ENCODE assay signal across 18 cellular contexts in genomic region chr5:7372399-7372798, GRCh38. TPM values are rescaled to one million over a fixed set of nuclear protein-coding genes. Genes with fewer than 3 reads are reported as not detected.
"Had no signal": no experiment of that assay in that cellular context is flagged by ENCODE, and none has a peak within 500 bp of the region (broad histone marks: within the 10 kb centered on the region; RNA-seq: fewer than 3 reads in every experiment).

No MANE protein-coding gene starts in this region.

- H3K36me3 Mint-ChIP-seq: activated naive CD4-positive, alpha-beta T cell treated with anti-CD3 and anti-CD28 coated beads, Interleukin-2, amount 10 ng/mL, durations not matched to agents 7 days and 5 days; naive thymus-derived CD8-positive, alpha-beta T cell had no signal

- DNase-seq: activated CD4-positive, alpha-beta T cell treated with anti-CD3 and anti-CD28 coated beads for 1 hour; activated CD8-positive, alpha-beta memory T cell treated with anti-CD3 and anti-CD28 coated beads for 24 hours; activated CD8-positive, alpha-beta memory T cell treated with anti-CD3 and anti-CD28 coated beads, Interleukin-2, amount 50 U/mL, for 48 hours; activated effector memory CD4-positive, alpha-beta T cell treated with Interleukin-2 at 50 U/mL for 16 hours; activated naive CD4-positive, alpha-beta T cell treated with anti-CD3 and anti-CD28 coated beads, Interleukin-2, amount 10 ng/mL, durations not matched to agents 7 days and 5 days; activated T-cell treated with anti-CD3 and anti-CD28 coated beads, Interleukin-2, amount 50 U/mL, for 48 hours; adrenal gland; foreskin keratinocyte; hippocampal formation; lower lobe of right lung; naive thymus-derived CD8-positive, alpha-beta T cell; sigmoid colon; spleen; stimulated activated naive CD4-positive, alpha-beta T cell; tibial artery; WERI-Rb-1 had no signal

- ATAC-seq: foreskin keratinocyte; lower lobe of right lung; naive thymus-derived CD8-positive, alpha-beta T cell had no signal

- H3K27me3 Mint-ChIP-seq: activated naive CD4-positive, alpha-beta T cell treated with anti-CD3 and anti-CD28 coated beads, Interleukin-2, amount 10 ng/mL, durations not matched to agents 7 days and 5 days; dendritic cell treated with granulocyte-macrophage colony-stimulating factor and Interleukin-4, amounts not matched to agents 40 ng/mL and 50 ng/mL, for 4 days had no signal

- H3K4me1 Mint-ChIP-seq: activated naive CD4-positive, alpha-beta T cell treated with anti-CD3 and anti-CD28 coated beads, Interleukin-2, amount 10 ng/mL, durations not matched to agents 7 days and 5 days; naive thymus-derived CD8-positive, alpha-beta T cell had no signal

- H3K27ac Mint-ChIP-seq: activated naive CD4-positive, alpha-beta T cell treated with anti-CD3 and anti-CD28 coated beads, Interleukin-2, amount 10 ng/mL, durations not matched to agents 7 days and 5 days; dendritic cell treated with granulocyte-macrophage colony-stimulating factor and Interleukin-4, amounts not matched to agents 40 ng/mL and 50 ng/mL, for 4 days; naive thymus-derived CD8-positive, alpha-beta T cell had no signal

- H3K4me3 Mint-ChIP-seq: activated naive CD4-positive, alpha-beta T cell treated with anti-CD3 and anti-CD28 coated beads, Interleukin-2, amount 10 ng/mL, durations not matched to agents 7 days and 5 days; dendritic cell treated with granulocyte-macrophage colony-stimulating factor and Interleukin-4, amounts not matched to agents 40 ng/mL and 50 ng/mL, for 4 days; naive thymus-derived CD8-positive, alpha-beta T cell had no signal

RNA-seq across cellular contexts. Expression of gene ADCY2, which starts 23.5 kb away (rescaled TPM):
- total RNA-seq: foreskin keratinocyte; naive thymus-derived CD8-positive, alpha-beta T cell; T-helper 1 cell treated with Interleukin-12 subunit alpha and Interleukin-12 subunit beta and Interleukin-4 antibody, amounts not matched to agents 30 ng/mL and 1 ng/mL, for 36 hours had no signal
